In the genomic region with DNA sequence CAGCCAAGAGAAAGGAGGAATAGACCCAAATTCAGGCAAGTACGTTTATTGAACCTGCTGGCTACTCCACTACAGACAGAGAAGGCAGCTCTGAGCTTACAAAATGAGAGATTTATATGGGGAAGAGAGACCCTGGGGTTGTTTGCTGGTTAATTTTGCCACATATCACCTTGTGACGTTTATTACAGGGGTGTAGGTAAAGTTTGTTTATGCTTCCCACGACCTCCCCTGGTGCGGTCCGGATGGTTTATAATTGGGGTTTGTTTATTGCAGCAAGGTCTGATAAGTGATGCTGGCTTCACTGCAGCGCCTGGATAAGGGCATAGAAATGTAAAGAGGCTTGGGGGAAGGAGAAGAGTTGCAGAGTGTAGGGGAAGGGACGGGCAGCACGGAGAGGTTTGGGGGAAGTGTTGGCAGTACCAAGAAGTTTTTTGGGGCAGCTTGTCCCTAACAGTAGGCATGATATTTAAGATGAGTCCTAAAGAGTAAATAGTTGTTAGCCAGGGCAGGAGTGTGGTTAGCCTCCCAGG, we compare ENCODE assay signal across 1 cellular context.
TF ChIP-seq lines count a peak whose summit lies in the region.

No MANE protein-coding gene starts in this region.

TF ChIP-seq in GM23338, 12 proteins besides CTCF, POLR2A, EP300 and RAD21 (continued from another document):
- TF ChIP-seq, protein P1, sequence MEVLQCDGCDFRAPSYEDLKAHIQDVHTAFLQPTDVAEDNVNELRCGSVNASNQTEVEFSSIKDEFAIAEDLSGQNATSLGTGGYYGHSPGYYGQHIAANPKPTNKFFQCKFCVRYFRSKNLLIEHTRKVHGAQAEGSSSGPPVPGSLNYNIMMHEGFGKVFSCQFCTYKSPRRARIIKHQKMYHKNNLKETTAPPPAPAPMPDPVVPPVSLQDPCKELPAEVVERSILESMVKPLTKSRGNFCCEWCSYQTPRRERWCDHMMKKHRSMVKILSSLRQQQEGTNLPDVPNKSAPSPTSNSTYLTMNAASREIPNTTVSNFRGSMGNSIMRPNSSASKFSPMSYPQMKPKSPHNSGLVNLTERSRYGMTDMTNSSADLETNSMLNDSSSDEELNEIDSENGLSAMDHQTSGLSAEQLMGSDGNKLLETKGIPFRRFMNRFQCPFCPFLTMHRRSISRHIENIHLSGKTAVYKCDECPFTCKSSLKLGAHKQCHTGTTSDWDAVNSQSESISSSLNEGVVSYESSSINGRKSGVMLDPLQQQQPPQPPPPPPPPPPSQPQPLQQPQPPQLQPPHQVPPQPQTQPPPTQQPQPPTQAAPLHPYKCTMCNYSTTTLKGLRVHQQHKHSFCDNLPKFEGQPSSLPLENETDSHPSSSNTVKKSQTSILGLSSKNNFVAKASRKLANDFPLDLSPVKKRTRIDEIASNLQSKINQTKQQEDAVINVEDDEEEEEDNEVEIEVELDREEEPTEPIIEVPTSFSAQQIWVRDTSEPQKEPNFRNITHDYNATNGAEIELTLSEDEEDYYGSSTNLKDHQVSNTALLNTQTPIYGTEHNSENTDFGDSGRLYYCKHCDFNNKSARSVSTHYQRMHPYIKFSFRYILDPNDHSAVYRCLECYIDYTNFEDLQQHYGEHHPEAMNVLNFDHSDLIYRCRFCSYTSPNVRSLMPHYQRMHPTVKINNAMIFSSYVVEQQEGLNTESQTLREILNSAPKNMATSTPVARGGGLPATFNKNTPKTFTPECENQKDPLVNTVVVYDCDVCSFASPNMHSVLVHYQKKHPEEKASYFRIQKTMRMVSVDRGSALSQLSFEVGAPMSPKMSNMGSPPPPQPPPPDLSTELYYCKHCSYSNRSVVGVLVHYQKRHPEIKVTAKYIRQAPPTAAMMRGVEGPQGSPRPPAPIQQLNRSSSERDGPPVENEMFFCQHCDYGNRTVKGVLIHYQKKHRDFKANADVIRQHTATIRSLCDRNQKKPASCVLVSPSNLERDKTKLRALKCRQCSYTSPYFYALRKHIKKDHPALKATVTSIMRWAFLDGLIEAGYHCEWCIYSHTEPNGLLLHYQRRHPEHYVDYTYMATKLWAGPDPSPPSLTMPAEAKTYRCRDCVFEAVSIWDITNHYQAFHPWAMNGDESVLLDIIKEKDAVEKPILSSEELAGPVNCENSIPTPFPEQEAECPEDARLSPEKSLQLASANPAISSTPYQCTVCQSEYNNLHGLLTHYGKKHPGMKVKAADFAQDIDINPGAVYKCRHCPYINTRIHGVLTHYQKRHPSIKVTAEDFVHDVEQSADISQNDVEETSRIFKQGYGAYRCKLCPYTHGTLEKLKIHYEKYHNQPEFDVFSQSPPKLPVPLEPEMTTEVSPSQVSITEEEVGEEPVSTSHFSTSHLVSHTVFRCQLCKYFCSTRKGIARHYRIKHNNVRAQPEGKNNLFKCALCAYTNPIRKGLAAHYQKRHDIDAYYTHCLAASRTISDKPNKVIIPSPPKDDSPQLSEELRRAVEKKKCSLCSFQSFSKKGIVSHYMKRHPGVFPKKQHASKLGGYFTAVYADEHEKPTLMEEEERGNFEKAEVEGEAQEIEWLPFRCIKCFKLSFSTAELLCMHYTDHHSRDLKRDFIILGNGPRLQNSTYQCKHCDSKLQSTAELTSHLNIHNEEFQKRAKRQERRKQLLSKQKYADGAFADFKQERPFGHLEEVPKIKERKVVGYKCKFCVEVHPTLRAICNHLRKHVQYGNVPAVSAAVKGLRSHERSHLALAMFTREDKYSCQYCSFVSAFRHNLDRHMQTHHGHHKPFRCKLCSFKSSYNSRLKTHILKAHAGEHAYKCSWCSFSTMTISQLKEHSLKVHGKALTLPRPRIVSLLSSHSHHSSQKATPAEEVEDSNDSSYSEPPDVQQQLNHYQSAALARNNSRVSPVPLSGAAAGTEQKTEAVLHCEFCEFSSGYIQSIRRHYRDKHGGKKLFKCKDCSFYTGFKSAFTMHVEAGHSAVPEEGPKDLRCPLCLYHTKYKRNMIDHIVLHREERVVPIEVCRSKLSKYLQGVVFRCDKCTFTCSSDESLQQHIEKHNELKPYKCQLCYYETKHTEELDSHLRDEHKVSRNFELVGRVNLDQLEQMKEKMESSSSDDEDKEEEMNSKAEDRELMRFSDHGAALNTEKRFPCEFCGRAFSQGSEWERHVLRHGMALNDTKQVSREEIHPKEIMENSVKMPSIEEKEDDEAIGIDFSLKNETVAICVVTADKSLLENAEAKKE (CRISPR knock-in tag; IDR thresholded peaks at IDR 0.05) = no peak
- TF ChIP-seq JUNB (IDR thresholded peaks at IDR 0.05; ENCODE audit: unreplicated experiment) (no peak), NANOG (IDR thresholded peaks at IDR 0.05; ENCODE audit: borderline replicate concordance) (no peak), STAT1 (IDR thresholded peaks at IDR 0.05; ENCODE audit: unreplicated experiment) (no peak), CREB1 (CRISPR knock-in tag; IDR thresholded peaks at IDR 0.05; ENCODE audit: low read depth) (no peak)
- TF ChIP-seq, protein P2, sequence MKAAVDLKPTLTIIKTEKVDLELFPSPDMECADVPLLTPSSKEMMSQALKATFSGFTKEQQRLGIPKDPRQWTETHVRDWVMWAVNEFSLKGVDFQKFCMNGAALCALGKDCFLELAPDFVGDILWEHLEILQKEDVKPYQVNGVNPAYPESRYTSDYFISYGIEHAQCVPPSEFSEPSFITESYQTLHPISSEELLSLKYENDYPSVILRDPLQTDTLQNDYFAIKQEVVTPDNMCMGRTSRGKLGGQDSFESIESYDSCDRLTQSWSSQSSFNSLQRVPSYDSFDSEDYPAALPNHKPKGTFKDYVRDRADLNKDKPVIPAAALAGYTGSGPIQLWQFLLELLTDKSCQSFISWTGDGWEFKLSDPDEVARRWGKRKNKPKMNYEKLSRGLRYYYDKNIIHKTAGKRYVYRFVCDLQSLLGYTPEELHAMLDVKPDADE (IDR thresholded peaks at IDR 0.05) = no peak
